ENCODE assay signal across 11 cellular contexts in the genomic region with DNA sequence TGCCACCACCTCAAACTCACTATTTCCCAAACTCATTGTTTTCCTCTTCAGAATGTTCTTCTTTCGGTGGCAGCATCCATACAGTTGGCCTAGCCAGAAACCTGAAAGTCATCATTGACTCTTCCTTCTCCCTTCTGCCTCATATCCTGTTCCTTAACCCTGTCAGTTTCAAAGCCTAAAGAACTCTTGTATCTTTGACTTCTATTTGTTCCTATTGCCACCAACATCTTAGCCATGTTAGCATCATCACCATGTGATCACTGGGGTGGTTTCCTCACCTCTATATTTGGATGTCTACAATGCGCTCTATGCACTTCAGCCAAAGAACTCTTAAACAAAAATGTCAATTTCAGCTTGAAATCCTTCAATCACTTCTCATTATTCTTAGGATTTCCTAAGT. TPM values are rescaled to one million over a fixed set of nuclear protein-coding genes. Genes with fewer than 3 reads are reported as not detected.
DNase-seq lines count a peak whose midpoint lies in the region; ATAC-seq lines count a peak whose summit lies in the region.
"Had no signal": no experiment of that assay in that cellular context is flagged by ENCODE, and none has a peak within 500 bp of the region (broad histone marks: within the 10 kb centered on the region; RNA-seq: fewer than 3 reads in every experiment).

No MANE protein-coding gene starts in this region.

- no peak overlapping the region for H3K4me3 Mint-ChIP-seq in T-cell
- H3K4me3 Mint-ChIP-seq in natural killer cell treated with Interleukin-12 subunit alpha and Interleukin-12 subunit beta and Interleukin-15 and Interleukin-18, amount 100 ng/mL, for 72 hours = peak overlapping the region; percentile 33
- H3K4me3 Mint-ChIP-seq: mesothelial cell of epicardium had no signal

- no peaks in the 10 kb centered on the region for H3K9me3 Mint-ChIP-seq in T-cell
- peaks cover 3% of the 10 kb centered on the region for H3K9me3 Mint-ChIP-seq in natural killer cell treated with Interleukin-12 subunit alpha and Interleukin-12 subunit beta and Interleukin-15 and Interleukin-18, amount 100 ng/mL, for 72 hours

- no peaks in the 10 kb centered on the region for H3K27me3 Mint-ChIP-seq in T-cell
- H3K27me3 Mint-ChIP-seq in natural killer cell treated with Interleukin-12 subunit alpha and Interleukin-12 subunit beta and Interleukin-15 and Interleukin-18, amount 100 ng/mL, for 72 hours = no peaks in the 10 kb centered on the region

- CTCF ChIA-PET in T-cell (lab: Charles Lee) = interaction anchor here in 1 of 2 donors (0.6 kb wide), 1 partner anchor 1599 kb away, joined by 8 read pairs; no protein-coding TSS in a partner anchor

- H3K4me1 Mint-ChIP-seq in T-cell = peaks cover 21 to 31% (median 24%) of the 10 kb centered on the region in 3 donors
- peaks cover 24 to 25% of the 10 kb centered on the region in 2 donors for H3K4me1 Mint-ChIP-seq in natural killer cell treated with Interleukin-12 subunit alpha and Interleukin-12 subunit beta and Interleukin-15 and Interleukin-18, amount 100 ng/mL, for 72 hours (ENCODE audit: low read depth in 2 of 2)
- H3K4me1 Mint-ChIP-seq: mesothelial cell of epicardium had no signal

- POLR2A ChIA-PET in T-cell (lab: Charles Lee) = no interaction called here

- H3K36me3 Mint-ChIP-seq in T-cell = peaks cover 60% of the 10 kb centered on the region
- H3K36me3 Mint-ChIP-seq in natural killer cell treated with Interleukin-12 subunit alpha and Interleukin-12 subunit beta and Interleukin-15 and Interleukin-18, amount 100 ng/mL, for 72 hours = peaks cover 24% of the 10 kb centered on the region

- H3K27ac Mint-ChIP-seq in T-cell = peak overlapping the region; percentile 26 to 57
- peak overlapping the region; percentile 74 to 78 for H3K27ac Mint-ChIP-seq in natural killer cell treated with Interleukin-12 subunit alpha and Interleukin-12 subunit beta and Interleukin-15 and Interleukin-18, amount 100 ng/mL, for 72 hours
- H3K27ac Mint-ChIP-seq: mesothelial cell of epicardium had no signal

- ATAC-seq in GM19023 (IDR thresholded peaks at IDR 0.05; ENCODE audit: unreplicated experiment) (peak; percentile 35), HG02763 (IDR thresholded peaks at IDR 0.05; ENCODE audit: unreplicated experiment) (peak; percentile 16), T-cell (replicated peaks in 1 of 4) (no peak)
- ATAC-seq in natural killer cell treated with Interleukin-12 subunit alpha and Interleukin-12 subunit beta and Interleukin-15 and Interleukin-18, amount 100 ng/mL, for 72 hours = peak; percentile 48 to 61

- no peak for DNase-seq in T-cell
- DNase-seq in natural killer cell treated with Interleukin-12 subunit alpha and Interleukin-12 subunit beta and Interleukin-15 and Interleukin-18, amount 100 ng/mL, for 72 hours (ENCODE audit: low spot score) = no peak
- DNase-seq in stimulated activated CD4-positive, alpha-beta T cell treated with anti-CD3 and anti-CD28 coated beads, Interleukin-4, amount 100 ng/mL, for 24 hours = no peak
- no peak for DNase-seq in NCI-H510A (lab: John Stamatoyannopoulos, UW)
- no peak for DNase-seq in stimulated activated CD8-positive, alpha-beta memory T cell treated with anti-CD3 and anti-CD28 coated beads, Interleukin-4, amount 100 ng/mL, for 48 hours
- DNase-seq: aorta, NCI-H526 treated with DMSO at 0.1 percent for 48 hours, substantia nigra had no signal

RNA-seq across cellular contexts. Expression of a gene that starts 29.0 kb away (rescaled TPM):
- 10 to 100 TPM; 38.5 to 56.4 (median 43.1) TPM for total RNA-seq in T-cell
- 10 to 100 TPM; 15.7 to 17.6 TPM for total RNA-seq in natural killer cell treated with Interleukin-12 subunit alpha and Interleukin-12 subunit beta and Interleukin-15 and Interleukin-18, amount 100 ng/mL, for 72 hours

RNA-seq across cellular contexts. Expression of a gene that starts 45.5 kb away (rescaled TPM):
- total RNA-seq in T-cell = 1 to 10 TPM in 1 of 5 donors, under 1 TPM in 4; 0.56 to 1.9 (median 0.93) TPM
- 10 to 100 TPM in 1 of 2 donors, under 1 TPM in 1; 0.52 to 11.0 TPM for total RNA-seq in natural killer cell treated with Interleukin-12 subunit alpha and Interleukin-12 subunit beta and Interleukin-15 and Interleukin-18, amount 100 ng/mL, for 72 hours

Comparison
In these comparisons a context has a peak if more than half of its experiments do, and no peak if none do; other contexts are left out.
1. ATAC-seq: peak in GM19023 (single experiment), HG02763 (single experiment) and natural killer cell treated with Interleukin-12 subunit alpha and Interleukin-12 subunit beta and Interleukin-15 and Interleukin-18, amount 100 ng/mL, for 72 hours (2 of 2); none in T-cell (0 of 4).